8 cellular contexts compared by ENCODE assay signal in genomic region chr18:7566244-7566586, GRCh38. TPM values are rescaled to one million over a fixed set of nuclear protein-coding genes. Genes with fewer than 3 reads are reported as not detected.
DNase-seq lines count a peak whose midpoint lies in the region; ATAC-seq and TF ChIP-seq lines count a peak whose summit lies in the region.

No MANE protein-coding gene starts in this region.

- H3K27me3 ChIP-seq in mesenchymal stem cell (ENCODE audit: control insufficient read depth in 1 of 2, insufficient read depth in 1 of 2, low read length in 2 of 2) = no peaks in the 10 kb centered on the region
- no peaks in the 10 kb centered on the region for H3K27me3 ChIP-seq in thyroid gland

- DNase-seq in activated CD8-positive, alpha-beta T cell treated with anti-CD3 and anti-CD28 coated beads for 36 hours = no peak
- no peak for DNase-seq in activated CD8-positive, alpha-beta T cell treated with anti-CD3 and anti-CD28 coated beads, Interleukin-2, amount 10 ng/mL, durations not matched to agents 7 days and 5 days
- no peak for DNase-seq in central memory CD8-positive, alpha-beta T cell (ENCODE audit: low spot score in 2 of 2)
- no peak for DNase-seq in mesenchymal stem cell
- no peak for DNase-seq in thyroid gland
- DNase-seq in head of caudate nucleus = no peak

- H3K4me1 ChIP-seq in mesenchymal stem cell (ENCODE audit: control insufficient read depth, insufficient read depth, low read depth, low read length) (peaks cover 7% of the 10 kb centered on the region), thyroid gland (peaks cover 23 to 34% of the 10 kb centered on the region in 2 donors)

- H2BK12ac ChIP-seq in mesenchymal stem cell (ENCODE audit: low read length in 2 of 2) = no peak overlapping the region

- H4K8ac ChIP-seq in mesenchymal stem cell (ENCODE audit: low read length) = peak overlapping the region; percentile 84

- no peak overlapping the region for H3K23ac ChIP-seq in mesenchymal stem cell (ENCODE audit: low read length in 2 of 2)

- H3K4me1 Mint-ChIP-seq in activated CD8-positive, alpha-beta T cell treated with anti-CD3 and anti-CD28 coated beads for 36 hours (ENCODE audit: low read depth) = peaks cover 3% of the 10 kb centered on the region
- H3K4me1 Mint-ChIP-seq in activated CD8-positive, alpha-beta T cell treated with anti-CD3 and anti-CD28 coated beads, Interleukin-2, amount 10 ng/mL, durations not matched to agents 7 days and 5 days (ENCODE audit: low read depth) = peaks cover 1% of the 10 kb centered on the region
- peaks cover 5% of the 10 kb centered on the region for H3K4me1 Mint-ChIP-seq in central memory CD8-positive, alpha-beta T cell

- no peaks in the 10 kb centered on the region for H3K36me3 ChIP-seq in mesenchymal stem cell (ENCODE audit: control insufficient read depth in 1 of 2, insufficient read depth in 2 of 2, low read depth in 1 of 2, low read length in 2 of 2)
- H3K36me3 ChIP-seq in thyroid gland = no peaks in the 10 kb centered on the region

- H2BK5ac ChIP-seq in mesenchymal stem cell (ENCODE audit: low read depth, low read length, poor library complexity, severe bottlenecking) = peak overlapping the region; percentile 94

- no peak for TF ChIP-seq CTCF in activated CD8-positive, alpha-beta T cell treated with anti-CD3 and anti-CD28 coated beads for 36 hours (IDR thresholded peaks at IDR 0.05)
- peak in 1 of 6 experiments; percentile 13 for TF ChIP-seq CTCF in thyroid gland (IDR thresholded peaks at IDR 0.05)

- peak overlapping the region; percentile 99 for H2BK120ac ChIP-seq in mesenchymal stem cell (ENCODE audit: low read depth, low read length)

- peak overlapping the region; percentile 83 for H3K4me2 ChIP-seq in mesenchymal stem cell (ENCODE audit: low read length, poor library complexity, severe bottlenecking)

- 6% methylated on average over 6 of the region's 7 CpGs for WGBS in mesenchymal stem cell
- 13 to 14% methylated on average over 7 of the region's 7 CpGs for WGBS in thyroid gland, 2 donors

- peaks cover 48% of the 10 kb centered on the region for H3K27me3 Mint-ChIP-seq in activated CD8-positive, alpha-beta T cell treated with anti-CD3 and anti-CD28 coated beads for 36 hours
- H3K27me3 Mint-ChIP-seq in activated CD8-positive, alpha-beta T cell treated with anti-CD3 and anti-CD28 coated beads, Interleukin-2, amount 10 ng/mL, durations not matched to agents 7 days and 5 days (ENCODE audit: low read depth) = peaks cover 43% of the 10 kb centered on the region
- H3K27me3 Mint-ChIP-seq in central memory CD8-positive, alpha-beta T cell = peaks cover 45% of the 10 kb centered on the region

- H2AK5ac ChIP-seq in mesenchymal stem cell (ENCODE audit: low read length, severe bottlenecking) = no peak overlapping the region

- H3K79me1 ChIP-seq in mesenchymal stem cell (replicated peaks; ENCODE audit: low read length, poor library complexity, severe bottlenecking) = peaks cover 13% of the 10 kb centered on the region

- TF ChIP-seq POLR2A in thyroid gland (IDR thresholded peaks at IDR 0.05) = no peak

- no peak overlapping the region for H4K91ac ChIP-seq in mesenchymal stem cell (ENCODE audit: low read length)

- H3K9me3 ChIP-seq in mesenchymal stem cell (ENCODE audit: control insufficient read depth, low read length) = no peaks in the 10 kb centered on the region
- H3K9me3 ChIP-seq in thyroid gland = no peaks in the 10 kb centered on the region

- no peaks in the 10 kb centered on the region for H3K9me3 Mint-ChIP-seq in activated CD8-positive, alpha-beta T cell treated with anti-CD3 and anti-CD28 coated beads for 36 hours
- no peaks in the 10 kb centered on the region for H3K9me3 Mint-ChIP-seq in activated CD8-positive, alpha-beta T cell treated with anti-CD3 and anti-CD28 coated beads, Interleukin-2, amount 10 ng/mL, durations not matched to agents 7 days and 5 days (ENCODE audit: insufficient read depth)
- H3K9me3 Mint-ChIP-seq in central memory CD8-positive, alpha-beta T cell = no peaks in the 10 kb centered on the region

- peak overlapping the region; percentile 19 for H3K4me3 Mint-ChIP-seq in activated CD8-positive, alpha-beta T cell treated with anti-CD3 and anti-CD28 coated beads for 36 hours
- no peak overlapping the region for H3K4me3 Mint-ChIP-seq in activated CD8-positive, alpha-beta T cell treated with anti-CD3 and anti-CD28 coated beads, Interleukin-2, amount 10 ng/mL, durations not matched to agents 7 days and 5 days
- H3K4me3 Mint-ChIP-seq in central memory CD8-positive, alpha-beta T cell = no peak overlapping the region

- H3K36me3 Mint-ChIP-seq in activated CD8-positive, alpha-beta T cell treated with anti-CD3 and anti-CD28 coated beads for 36 hours (ENCODE audit: low read depth) = no peaks in the 10 kb centered on the region
- no peaks in the 10 kb centered on the region for H3K36me3 Mint-ChIP-seq in activated CD8-positive, alpha-beta T cell treated with anti-CD3 and anti-CD28 coated beads, Interleukin-2, amount 10 ng/mL, durations not matched to agents 7 days and 5 days (ENCODE audit: low read depth)
- no peaks in the 10 kb centered on the region for H3K36me3 Mint-ChIP-seq in central memory CD8-positive, alpha-beta T cell (ENCODE audit: insufficient read depth)

- peak overlapping the region in 1 of 2 experiments; percentile 77 for H3K14ac ChIP-seq in mesenchymal stem cell (ENCODE audit: low read length in 2 of 2)

- no peak for ATAC-seq in activated CD8-positive, alpha-beta T cell treated with anti-CD3 and anti-CD28 coated beads for 36 hours
- ATAC-seq in activated CD8-positive, alpha-beta T cell treated with anti-CD3 and anti-CD28 coated beads, Interleukin-2, amount 10 ng/mL, durations not matched to agents 7 days and 5 days = no peak
- ATAC-seq in central memory CD8-positive, alpha-beta T cell (replicated peaks; ENCODE audit: extremely low read depth, poor library complexity, severe bottlenecking) = no peak
- ATAC-seq in HG02885 (IDR thresholded peaks at IDR 0.05; ENCODE audit: poor library complexity, unreplicated experiment) = no peak
- no peak for ATAC-seq in HG03521 (IDR thresholded peaks at IDR 0.05; ENCODE audit: unreplicated experiment)

- H2AFZ ChIP-seq in mesenchymal stem cell (ENCODE audit: low read depth, low read length) = peak overlapping the region; percentile 77

- H3K27ac Mint-ChIP-seq in activated CD8-positive, alpha-beta T cell treated with anti-CD3 and anti-CD28 coated beads for 36 hours = no peak overlapping the region
- no peak overlapping the region for H3K27ac Mint-ChIP-seq in activated CD8-positive, alpha-beta T cell treated with anti-CD3 and anti-CD28 coated beads, Interleukin-2, amount 10 ng/mL, durations not matched to agents 7 days and 5 days
- H3K27ac Mint-ChIP-seq in central memory CD8-positive, alpha-beta T cell (ENCODE audit: low read depth) = peak overlapping the region; percentile 48

- POLR2A ChIA-PET in activated CD8-positive, alpha-beta T cell treated with anti-CD3 and anti-CD28 coated beads for 36 hours (lab: Charles Lee) = interaction anchor here (0.7 kb wide), 1 partner anchor 28 kb away, joined by 3 read pairs; no protein-coding TSS in a partner anchor
- POLR2A ChIA-PET in activated CD8-positive, alpha-beta T cell treated with anti-CD3 and anti-CD28 coated beads, Interleukin-2, amount 10 ng/mL, durations not matched to agents 7 days and 5 days (lab: Charles Lee) = no interaction called here

- H2BK15ac ChIP-seq in mesenchymal stem cell (ENCODE audit: low read depth, poor library complexity, severe bottlenecking) = peak overlapping the region; percentile 68

- H3K27ac ChIP-seq in mesenchymal stem cell (ENCODE audit: low read length, poor library complexity, severe bottlenecking) = peak overlapping the region; percentile 72
- peak overlapping the region; percentile 98 to 99 (median 99) for H3K27ac ChIP-seq in thyroid gland

- H3K9ac ChIP-seq in mesenchymal stem cell (ENCODE audit: low read length) = peak overlapping the region; percentile 91

- CTCF ChIA-PET in activated CD8-positive, alpha-beta T cell treated with anti-CD3 and anti-CD28 coated beads for 36 hours (lab: Charles Lee) = interaction anchor here (1.0 to 1.9 kb wide), 5 partner anchors 10 to 296 kb away, joined by 3 to 6 read pairs (median 3); no protein-coding TSS in a partner anchor
- CTCF ChIA-PET in activated CD8-positive, alpha-beta T cell treated with anti-CD3 and anti-CD28 coated beads, Interleukin-2, amount 10 ng/mL, durations not matched to agents 7 days and 5 days (lab: Charles Lee) = interaction anchor here (0.9 to 1.3 kb wide), 3 partner anchors 14 to 68 kb away, joined by 3 read pairs; no protein-coding TSS in a partner anchor

- peak overlapping the region; percentile 90 to 94 for H3K18ac ChIP-seq in mesenchymal stem cell (ENCODE audit: low read depth in 1 of 2, low read length in 2 of 2)

- H3K4ac ChIP-seq in mesenchymal stem cell (ENCODE audit: low read depth in 1 of 2, low read length in 2 of 2) = no peak overlapping the region

- H3K4me3 ChIP-seq in mesenchymal stem cell (ENCODE audit: insufficient read depth in 1 of 2, low read depth in 1 of 2, low read length in 2 of 2) = peak overlapping the region; percentile 84 to 97
- peak overlapping the region in 2 of 3 donors; percentile 53 to 70 for H3K4me3 ChIP-seq in thyroid gland (replicated peaks in 1 of 3)

- intact Hi-C loops in activated CD8-positive, alpha-beta T cell treated with anti-CD3 and anti-CD28 coated beads for 36 hours (cut with micrococcal nuclease) = no loop called here
- intact Hi-C loops in thyroid gland (cut with DNase I) = loop anchor here (5.0 kb wide), 1 partner anchor 294 kb away; no protein-coding TSS in a partner anchor
- intact Hi-C loops in head of caudate nucleus (cut with DNase I) = loop anchor here (2.0 to 10.0 kb wide), 2 partner anchors 169 to 293 kb away; no protein-coding TSS in a partner anchor

RNA-seq across cellular contexts. Expression of gene PTPRM, which starts 0.9 kb away (rescaled TPM):
- 1 to 10 TPM; 2.1 to 3.0 TPM for total RNA-seq in activated CD8-positive, alpha-beta T cell treated with anti-CD3 and anti-CD28 coated beads for 36 hours
- 1 to 10 TPM in 1 of 2 experiments, under 1 TPM in 1; 0.76 to 1.0 TPM for total RNA-seq in activated CD8-positive, alpha-beta T cell treated with anti-CD3 and anti-CD28 coated beads, Interleukin-2, amount 10 ng/mL, durations not matched to agents 7 days and 5 days
- 57.5 TPM for polyA plus RNA-seq in mesenchymal stem cell (2013, experiment 1 of 2)
- 57.1 TPM for polyA plus RNA-seq in mesenchymal stem cell (2013, experiment 2 of 2)
- total RNA-seq in thyroid gland = 100 to 1,000 TPM; 170 to 198 (median 182) TPM

Comparison
In these comparisons a context has a peak if more than half of its experiments do, and no peak if none do; other contexts are left out.
1. RNA of gene PTPRM, which starts 0.9 kb away (total RNA-seq): 170 to 198 TPM in thyroid gland; 2.1 to 3.0 TPM in activated CD8-positive, alpha-beta T cell treated with anti-CD3 and anti-CD28 coated beads for 36 hours and 0.76 to 1.0 TPM in activated CD8-positive, alpha-beta T cell treated with anti-CD3 and anti-CD28 coated beads, Interleukin-2, amount 10 ng/mL, durations not matched to agents 7 days and 5 days; every median in the first group is over 10 times any median in the second.